Comparison of ENCODE assay signal across 12 cellular contexts in the genomic region with DNA sequence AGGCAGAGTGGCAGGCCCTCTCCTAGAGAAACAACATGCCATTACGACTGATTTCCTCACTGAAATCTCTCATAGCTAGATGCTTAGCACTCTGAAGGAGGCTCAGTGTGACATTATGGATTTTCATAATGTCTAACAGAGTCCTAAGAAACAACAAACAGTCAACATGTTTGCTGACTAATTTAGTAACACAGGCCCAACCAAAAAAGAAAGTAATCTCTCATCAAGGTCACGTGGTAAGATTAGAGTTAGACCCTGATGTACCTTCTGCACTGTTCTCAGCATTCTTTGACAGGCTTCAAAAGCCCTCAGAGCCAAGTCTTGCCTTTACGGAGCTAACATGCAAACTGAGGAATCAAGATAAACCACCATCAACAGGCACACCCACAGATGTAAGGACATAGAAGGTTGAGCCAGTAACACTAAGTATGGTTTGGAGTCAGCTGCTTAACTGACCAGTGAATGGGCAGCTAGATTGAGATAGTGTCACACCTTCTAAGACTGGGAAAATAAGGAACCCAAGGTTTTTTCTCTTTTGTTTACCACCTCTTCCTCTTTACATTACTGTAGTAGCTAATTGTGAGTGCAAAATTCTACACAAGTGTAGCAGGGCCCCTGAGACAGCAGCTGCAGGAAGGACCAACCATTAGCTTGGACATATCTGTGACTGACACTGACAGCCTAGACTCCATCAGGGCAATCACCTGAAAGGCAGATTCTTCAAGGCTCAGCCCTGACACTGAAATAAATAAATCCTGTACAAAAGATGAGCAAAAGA. TPM values are rescaled to one million over a fixed set of nuclear protein-coding genes. Genes with fewer than 3 reads are reported as not detected.
DNase-seq lines count a peak whose midpoint lies in the region; ATAC-seq and TF ChIP-seq lines count a peak whose summit lies in the region.
"Had no signal": no experiment of that assay in that cellular context is flagged by ENCODE, and none has a peak within 500 bp of the region (broad histone marks: within the 10 kb centered on the region; RNA-seq: fewer than 3 reads in every experiment).

No MANE protein-coding gene starts in this region.

- H3K4me3 ChIP-seq in heart left ventricle, result no peak overlapping the region

- TF ChIP-seq CTCF in GM20000 (IDR thresholded peaks at IDR 0.05; ENCODE audit: extremely low read depth, missing control alignments) (no peak), heart left ventricle (IDR thresholded peaks at IDR 0.05) (no peak), type B pancreatic cell (conservative IDR thresholded peaks at IDR 0.05) (no peak), progenitor cell of endocrine pancreas (IDR thresholded peaks at IDR 0.05; ENCODE audit: unreplicated experiment) (no peak)

- H3K9me3 Mint-ChIP-seq in type B pancreatic cell (no peaks in the 10 kb centered on the region), progenitor cell of endocrine pancreas (ENCODE audit: low read depth) (peaks cover 12% of the 10 kb centered on the region)

- intact Hi-C loops in heart left ventricle (cut with DNase I), result no loop called here

- H3K36me3 Mint-ChIP-seq in type B pancreatic cell (peaks cover 20% of the 10 kb centered on the region), progenitor cell of endocrine pancreas (ENCODE audit: insufficient read depth) (peaks cover 21% of the 10 kb centered on the region)

- no peak for TF ChIP-seq POLR2A in heart left ventricle (IDR thresholded peaks at IDR 0.05)

- WGBS in heart left ventricle, 4 donors, result 44 to 57% (median 53%) methylated on average over 3 of the region's 3 CpGs

- no peak overlapping the region for H3K27ac Mint-ChIP-seq in type B pancreatic cell
- no peak overlapping the region for H3K27ac Mint-ChIP-seq in progenitor cell of endocrine pancreas

- peak overlapping the region; percentile 8 to 64 (median 36) for H3K27ac ChIP-seq in heart left ventricle

- H3K36me3 ChIP-seq in heart left ventricle, result peaks cover 0 to 18% (median 5%) of the 10 kb centered on the region in 9 donors

- DNase-seq in GM20000 (ENCODE audit: low spot score) (peak; percentile 61), heart left ventricle (no peak), type B pancreatic cell (ENCODE audit: extremely low spot score, unreplicated experiment) (no peak), NCI-H2227 (lab: John Stamatoyannopoulos, UW; ENCODE audit: unreplicated experiment) (no peak), progenitor cell of endocrine pancreas (ENCODE audit: low spot score, unreplicated experiment) (no peak)
- DNase-seq: activated T-cell treated with anti-CD3 and anti-CD28 coated beads, Interleukin-2, amount 50 U/mL, for 1 hour; DMS79 treated with DMSO at 0.1 percent for 48 hours; NCI-H446 treated with DMSO at 0.1 percent for 48 hours; stimulated activated CD4-positive, alpha-beta T cell treated with anti-CD3 and anti-CD28 coated beads, Interleukin-15, amount 100 ng/mL, for 24 hours had no signal

- no peaks in the 10 kb centered on the region for H3K27me3 ChIP-seq in heart left ventricle

- H3K9me3 ChIP-seq in heart left ventricle, result peaks cover 0 to 15% (median 4%) of the 10 kb centered on the region in 12 donors

- H3K27me3 Mint-ChIP-seq in type B pancreatic cell (no peaks in the 10 kb centered on the region), progenitor cell of endocrine pancreas (no peaks in the 10 kb centered on the region)

- no peaks in the 10 kb centered on the region for H3K4me1 Mint-ChIP-seq in type B pancreatic cell (ENCODE audit: unreplicated experiment)
- H3K4me1 Mint-ChIP-seq in progenitor cell of endocrine pancreas (ENCODE audit: low read depth), result no peaks in the 10 kb centered on the region

- H3K4me3 Mint-ChIP-seq in type B pancreatic cell (no peak overlapping the region), progenitor cell of endocrine pancreas (ENCODE audit: low read depth) (no peak overlapping the region)

- ATAC-seq in GM18511 (IDR thresholded peaks at IDR 0.05; ENCODE audit: unreplicated experiment) (peak; percentile 77), HG03135 (IDR thresholded peaks at IDR 0.05; ENCODE audit: unreplicated experiment) (peak; percentile 69), heart left ventricle (peak in 3 of 4 donors; percentile 33 to 76 (median 35))
- ATAC-seq: SK-N-SH treated with all-trans-retinoic acid at 6 μM for 48 hours had no signal

- peaks cover 0 to 51% (median 27%) of the 10 kb centered on the region in 12 donors for H3K4me1 ChIP-seq in heart left ventricle

RNA-seq across cellular contexts. Expression of a gene that starts 15.3 kb away (rescaled TPM):
- total RNA-seq in heart left ventricle (100 to 1,000 TPM in 7 of 9 donors, 10 to 100 TPM in 2; 85.1 to 862 (median 174) TPM), type B pancreatic cell (ENCODE audit: low replicate concordance) (1.4 and 4.9 TPM in 2 replicates), progenitor cell of endocrine pancreas (4.4 and 5.5 TPM in 2 replicates)
- 100 to 1,000 TPM; 214 to 262 TPM for polyA plus RNA-seq in heart left ventricle

RNA-seq across cellular contexts. Expression of a gene that starts 40.7 kb away (rescaled TPM):
- total RNA-seq in heart left ventricle (100 to 1,000 TPM in 4 of 9 donors, 10 to 100 TPM in 5; 53.8 to 164 (median 92.6) TPM), type B pancreatic cell (ENCODE audit: low replicate concordance) (99.5 and 99.6 TPM in 2 replicates), progenitor cell of endocrine pancreas (138 and 148 TPM in 2 replicates)
- polyA plus RNA-seq in heart left ventricle, result 10 to 100 TPM; 42.1 to 42.4 TPM

Comparison
In these comparisons a context has a peak if more than half of its experiments do, and no peak if none do; other contexts are left out.
1. RNA of a gene that starts 15.3 kb away (total RNA-seq): 85.1 to 862 TPM in heart left ventricle; 4.4 to 5.5 TPM in progenitor cell of endocrine pancreas and 1.4 to 4.9 TPM in type B pancreatic cell; every median in the first group is over 10 times any median in the second.
2. Peak in every context shown above with its lines, with median percentiles within 50 percentile points of each other: ATAC-seq.